Comparison of ENCODE assay signal across 1 cellular context in the genomic region with DNA sequence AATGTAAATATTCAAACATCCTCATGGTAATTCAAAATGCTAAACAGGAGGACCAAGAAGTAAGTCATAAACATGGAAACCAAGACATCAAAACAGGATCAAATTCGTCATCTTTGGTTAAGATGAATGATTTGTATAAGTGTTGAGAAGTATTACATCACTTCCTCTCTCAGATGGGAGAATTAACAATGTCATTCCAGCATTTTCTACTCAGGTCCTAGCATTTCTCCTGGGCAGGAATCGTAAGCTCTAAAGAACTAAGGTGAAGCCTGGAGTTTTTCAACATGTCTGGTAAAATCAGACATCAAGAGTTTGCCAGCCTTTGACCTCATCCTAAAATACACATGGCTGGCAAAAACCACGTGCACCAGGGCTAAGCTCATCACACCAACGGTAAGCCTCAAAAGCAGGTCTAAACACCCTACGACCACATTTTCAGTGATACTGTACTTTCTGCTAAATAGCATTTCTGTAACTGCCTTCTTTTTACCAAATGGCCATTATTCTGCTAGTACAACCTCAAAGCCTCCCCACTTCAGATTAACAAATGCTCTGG.
TF ChIP-seq lines count a peak whose summit lies in the region.

No MANE protein-coding gene starts in this region.

TF ChIP-seq in GM23338, 12 proteins besides CTCF, POLR2A, EP300 and RAD21 (continued from another document):
- TF ChIP-seq ZNF331 (CRISPR knock-in tag; IDR thresholded peaks at IDR 0.05; ENCODE audit: low read depth) (no peak), POLR2AphosphoS5 (IDR thresholded peaks at IDR 0.05; ENCODE audit: low read depth) (no peak), EZH2 (IDR thresholded peaks at IDR 0.05; ENCODE audit: low read depth, unreplicated experiment) (no peak), STAT1 (IDR thresholded peaks at IDR 0.05; ENCODE audit: unreplicated experiment) (no peak), CREB1 (CRISPR knock-in tag; IDR thresholded peaks at IDR 0.05; ENCODE audit: low read depth) (no peak), ZNF114 (CRISPR knock-in tag; IDR thresholded peaks at IDR 0.05) (no peak)
- TF ChIP-seq, protein P1, sequence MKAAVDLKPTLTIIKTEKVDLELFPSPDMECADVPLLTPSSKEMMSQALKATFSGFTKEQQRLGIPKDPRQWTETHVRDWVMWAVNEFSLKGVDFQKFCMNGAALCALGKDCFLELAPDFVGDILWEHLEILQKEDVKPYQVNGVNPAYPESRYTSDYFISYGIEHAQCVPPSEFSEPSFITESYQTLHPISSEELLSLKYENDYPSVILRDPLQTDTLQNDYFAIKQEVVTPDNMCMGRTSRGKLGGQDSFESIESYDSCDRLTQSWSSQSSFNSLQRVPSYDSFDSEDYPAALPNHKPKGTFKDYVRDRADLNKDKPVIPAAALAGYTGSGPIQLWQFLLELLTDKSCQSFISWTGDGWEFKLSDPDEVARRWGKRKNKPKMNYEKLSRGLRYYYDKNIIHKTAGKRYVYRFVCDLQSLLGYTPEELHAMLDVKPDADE (IDR thresholded peaks at IDR 0.05): no peak
